ENCODE assay signal across 17 cellular contexts in genomic region chr13:75417647-75418046, GRCh38.
DNase-seq lines count a peak whose midpoint lies in the region; ATAC-seq, FAIRE-seq and TF ChIP-seq lines count a peak whose summit lies in the region.
"Had no signal": no experiment of that assay in that cellular context is flagged by ENCODE, and none has a peak within 500 bp of the region (broad histone marks: within the 10 kb centered on the region; RNA-seq: fewer than 3 reads in every experiment).

No MANE protein-coding gene starts in this region.

- no peak overlapping the region for H3K27ac ChIP-seq in osteoblast (ENCODE audit: low read depth, low read length)
- H3K27ac ChIP-seq: transverse colon had no signal

- H3K79me2 ChIP-seq in osteoblast (ENCODE audit: insufficient read depth, low read length), result peaks cover 27% of the 10 kb centered on the region

- H3K27me3 Mint-ChIP-seq in HFFc6 (ENCODE audit: insufficient read depth), result no peaks in the 10 kb centered on the region

- no peaks in the 10 kb centered on the region for H3K9me3 ChIP-seq in osteoblast (ENCODE audit: low read depth, low read length)
- H3K9me3 ChIP-seq: BE2C, transverse colon had no signal

- peaks cover 25% of the 10 kb centered on the region for H4K20me1 ChIP-seq in osteoblast (ENCODE audit: insufficient read depth, low read length)

- no peaks in the 10 kb centered on the region for H3K36me3 ChIP-seq in osteoblast (ENCODE audit: insufficient read depth, low read length)
- H3K36me3 ChIP-seq: BE2C, transverse colon had no signal

- DNase-seq in H54 (ENCODE audit: insufficient read length, low spot score) (no peak), NOMO-1 treated with DMSO at 0.1 percent for 48 hours (lab: John Stamatoyannopoulos, UW; ENCODE audit: unreplicated experiment) (peak; percentile 56), epithelial cell of esophagus (ENCODE audit: low read depth) (peak; percentile 52), renal cortical epithelial cell (ENCODE audit: low read depth) (peak; percentile 55), osteoblast (ENCODE audit: insufficient read length, low spot score, missing footprints) (no peak), HFFc6 (no peak)
- DNase-seq: activated B cell treated with CpG ODN at 0.5 μM for 24 hours; BE2C; central memory CD4-positive, alpha-beta T cell; effector CD8-positive, alpha-beta T cell; NCI-H1417; occipital lobe; SIG-M5; transverse colon had no signal

- H3K27ac Mint-ChIP-seq in HFFc6, result no peak overlapping the region
- H3K27ac Mint-ChIP-seq: activated B cell treated with CpG ODN at 0.5 μM for 24 hours; activated T-helper 17 cell treated with anti-CD3 and anti-CD28 coated beads, Interleukin-2, amount 50 U/mL, for 72 hours had no signal

- FAIRE-seq in H54 (lab: Jason Lieb, UNC), result peak; percentile 27
- FAIRE-seq: D721Med had no signal

- H3K27me3 ChIP-seq in osteoblast (ENCODE audit: insufficient read depth, low read length), result no peaks in the 10 kb centered on the region
- H3K27me3 ChIP-seq: BE2C, transverse colon had no signal

- peaks cover 47% of the 10 kb centered on the region for H3K4me1 Mint-ChIP-seq in HFFc6 (ENCODE audit: low read depth)
- H3K4me1 Mint-ChIP-seq: activated B cell treated with CpG ODN at 0.5 μM for 24 hours; activated T-helper 17 cell treated with anti-CD3 and anti-CD28 coated beads, Interleukin-2, amount 50 U/mL, for 72 hours had no signal

- H3K36me3 Mint-ChIP-seq in HFFc6 (ENCODE audit: low read depth), result peaks cover 3% of the 10 kb centered on the region; the same call in 1 of the 2 replicates

- no peaks in the 10 kb centered on the region for H3K9me3 Mint-ChIP-seq in HFFc6
- H3K9me3 Mint-ChIP-seq: activated B cell treated with CpG ODN at 0.5 μM for 24 hours; activated T-helper 17 cell treated with anti-CD3 and anti-CD28 coated beads, Interleukin-2, amount 50 U/mL, for 72 hours had no signal

- H3K4me3 ChIP-seq in epithelial cell of esophagus (ENCODE audit: low read length) (no peak overlapping the region), osteoblast (ENCODE audit: insufficient read depth, low read length) (no peak overlapping the region)
- H3K4me3 ChIP-seq: transverse colon had no signal

- H3K4me3 Mint-ChIP-seq in HFFc6, result no peak overlapping the region
- H3K4me3 Mint-ChIP-seq: activated B cell treated with CpG ODN at 0.5 μM for 24 hours; activated T-helper 17 cell treated with anti-CD3 and anti-CD28 coated beads, Interleukin-2, amount 50 U/mL, for 72 hours had no signal

- no peak for TF ChIP-seq POLR2A in H54 (IDR thresholded peaks at IDR 0.05; ENCODE audit: low read depth, low read length)

- H3K4me1 ChIP-seq in osteoblast (ENCODE audit: insufficient read depth, low read length), result peaks cover 37% of the 10 kb centered on the region

- H2AFZ ChIP-seq in osteoblast (ENCODE audit: low read length), result no peak overlapping the region

- H3K4me2 ChIP-seq in osteoblast (ENCODE audit: insufficient read depth, low read length), result no peak overlapping the region

- TF ChIP-seq CTCF in epithelial cell of esophagus (IDR thresholded peaks at IDR 0.05; ENCODE audit: insufficient read depth, low read depth, low read length, missing control alignments) (no peak), osteoblast (IDR thresholded peaks at IDR 0.05; ENCODE audit: extremely low read depth, low read depth, low read length) (no peak), HFFc6 (IDR thresholded peaks at IDR 0.05) (no peak)

- no peak for ATAC-seq in HG03095 (IDR thresholded peaks at IDR 0.05; ENCODE audit: unreplicated experiment)
- ATAC-seq: activated T-helper 17 cell treated with anti-CD3 and anti-CD28 coated beads, Interleukin-2, amount 50 U/mL, for 72 hours had no signal

Comparison
In these comparisons a context has a peak if more than half of its experiments do, and no peak if none do; other contexts are left out.
1. DNase-seq: peak in NOMO-1 treated with DMSO at 0.1 percent for 48 hours (single experiment), epithelial cell of esophagus (single experiment) and renal cortical epithelial cell (single experiment); none in H54 (single experiment), osteoblast (single experiment) and HFFc6 (single experiment).